Comparison of ENCODE assay signal across 8 cellular contexts in genomic region chr15:23497710-23498111, GRCh38. TPM values are rescaled to one million over a fixed set of nuclear protein-coding genes. Genes with fewer than 3 reads are reported as not detected.
DNase-seq lines count a peak whose midpoint lies in the region; ATAC-seq, FAIRE-seq and TF ChIP-seq lines count a peak whose summit lies in the region.

No MANE protein-coding gene starts in this region.

- no peak for ATAC-seq in HG03025 (IDR thresholded peaks at IDR 0.05; ENCODE audit: low FRiP score, unreplicated experiment)
- ATAC-seq in GM21717 (IDR thresholded peaks at IDR 0.05; ENCODE audit: unreplicated experiment): no peak

- TF ChIP-seq CTCF in AG10803 (conservative IDR thresholded peaks at IDR 0.05; ENCODE audit: low read length): peak; percentile 41
- peak; percentile 34 for TF ChIP-seq CTCF in RWPE1 (conservative IDR thresholded peaks at IDR 0.05; ENCODE audit: low read depth)

- H3K36me3 Mint-ChIP-seq in activated CD4-positive, alpha-beta memory T cell treated with anti-CD3 and anti-CD28 coated beads for 36 hours: no peaks in the 10 kb centered on the region

- POLR2A ChIA-PET in RWPE1 (lab: Yijun Ruan, JAX; ENCODE audit: low non-redundant PET): no interaction called here
- POLR2A ChIA-PET in activated CD4-positive, alpha-beta memory T cell treated with anti-CD3 and anti-CD28 coated beads for 36 hours (lab: Charles Lee): no interaction called here

- no peak overlapping the region for H3K27ac Mint-ChIP-seq in activated CD4-positive, alpha-beta memory T cell treated with anti-CD3 and anti-CD28 coated beads for 36 hours

- peak; percentile 9 for FAIRE-seq in GM18507 (lab: Jason Lieb, UNC)

- no peak overlapping the region for H3K27ac ChIP-seq in RWPE1

- CTCF ChIA-PET in RWPE1 (lab: Yijun Ruan, JAX): interaction anchor here (0.6 to 1.7 kb wide), 7 partner anchors 9 to 1965 kb away, joined by 3 to 10 read pairs (median 5); no protein-coding TSS in a partner anchor
- CTCF ChIA-PET in activated CD4-positive, alpha-beta memory T cell treated with anti-CD3 and anti-CD28 coated beads for 36 hours (lab: Charles Lee): interaction anchor here (0.6 to 1.7 kb wide), 10 partner anchors 11 to 119 kb away, joined by 3 to 6 read pairs (median 4); no protein-coding TSS in a partner anchor

- peaks cover 1% of the 10 kb centered on the region for H3K27me3 Mint-ChIP-seq in activated CD4-positive, alpha-beta memory T cell treated with anti-CD3 and anti-CD28 coated beads for 36 hours

- no peak overlapping the region for H3K4me3 ChIP-seq in AG10803 (ENCODE audit: low read length)

- no peaks in the 10 kb centered on the region for H3K9me3 Mint-ChIP-seq in activated CD4-positive, alpha-beta memory T cell treated with anti-CD3 and anti-CD28 coated beads for 36 hours

- no peak overlapping the region for H3K4me3 Mint-ChIP-seq in activated CD4-positive, alpha-beta memory T cell treated with anti-CD3 and anti-CD28 coated beads for 36 hours

- DNase-seq in AG10803 (ENCODE audit: low read depth) (peak; percentile 8), GM18507 (ENCODE audit: extremely low spot score, insufficient read length, low read depth) (no peak), RWPE1 (ENCODE audit: low spot score) (no peak), iPS-NIHi11 (ENCODE audit: low spot score) (peak; percentile 10), NCI-H2196 (lab: John Stamatoyannopoulos, UW; ENCODE audit: unreplicated experiment) (no peak)
- DNase-seq in activated CD4-positive, alpha-beta memory T cell treated with anti-CD3 and anti-CD28 coated beads for 36 hours: no peak

- no peaks in the 10 kb centered on the region for H3K4me1 Mint-ChIP-seq in activated CD4-positive, alpha-beta memory T cell treated with anti-CD3 and anti-CD28 coated beads for 36 hours (ENCODE audit: low read depth)

- intact Hi-C loops in activated CD4-positive, alpha-beta memory T cell treated with anti-CD3 and anti-CD28 coated beads for 36 hours (cut with micrococcal nuclease): no loop called here

RNA-seq across cellular contexts. Expression of gene GOLGA6L2, which starts 50.7 kb away (rescaled TPM):
- total RNA-seq in activated CD4-positive, alpha-beta memory T cell treated with anti-CD3 and anti-CD28 coated beads for 36 hours: not detected

Comparison
In these comparisons a context has a peak if more than half of its experiments do, and no peak if none do; other contexts are left out.
1. DNase-seq: peak in AG10803 (single experiment) and iPS-NIHi11 (single experiment); none in GM18507 (single experiment), RWPE1 (single experiment), activated CD4-positive, alpha-beta memory T cell treated with anti-CD3 and anti-CD28 coated beads for 36 hours (single experiment) and NCI-H2196 (single experiment).